ENCODE assay signal across 32 cellular contexts in genomic region chr6:30795549-30796293, GRCh38. TPM values are rescaled to one million over a fixed set of nuclear protein-coding genes. Genes with fewer than 3 reads are reported as not detected.
DNase-seq lines count a peak whose midpoint lies in the region; FAIRE-seq and TF ChIP-seq lines count a peak whose summit lies in the region.
"Had no signal": no experiment of that assay in that cellular context is flagged by ENCODE, and none has a peak within 500 bp of the region (broad histone marks: within the 10 kb centered on the region; RNA-seq: fewer than 3 reads in every experiment).

No MANE protein-coding gene starts in this region.

- no peak for FAIRE-seq in D721Med (lab: Jason Lieb, UNC)
- FAIRE-seq: endothelial cell of umbilical vein, G401.6, HepG2, RCC 7860, small intestine had no signal

- H3K36me3 ChIP-seq in spleen (no peaks in the 10 kb centered on the region), endodermal cell (ENCODE audit: control insufficient read depth, insufficient read depth, low read length) (no peaks in the 10 kb centered on the region)
- H3K36me3 ChIP-seq: BE2C, breast epithelium, neural progenitor cell, right atrium auricular region, SJCRH30 had no signal

- H3K4me1 ChIP-seq in spleen (peaks cover 4 to 67% (median 23%) of the 10 kb centered on the region in 6 donors), endodermal cell (ENCODE audit: control insufficient read depth, insufficient read depth, low read length) (no peaks in the 10 kb centered on the region)
- H3K4me1 ChIP-seq: breast epithelium, neural progenitor cell had no signal

- no peaks in the 10 kb centered on the region for H3K9me3 Mint-ChIP-seq in activated naive CD4-positive, alpha-beta T cell treated with anti-CD3 and anti-CD28 coated beads, Interleukin-2, amount 50 U/mL, for 24 hours
- H3K9me3 Mint-ChIP-seq in activated naive CD4-positive, alpha-beta T cell treated with anti-CD3 and anti-CD28 coated beads for 36 hours: no peaks in the 10 kb centered on the region
- no peaks in the 10 kb centered on the region for H3K9me3 Mint-ChIP-seq in endodermal cell
- H3K9me3 Mint-ChIP-seq: neural progenitor cell had no signal

- no peaks in the 10 kb centered on the region for H3K9me3 ChIP-seq in spleen
- no peaks in the 10 kb centered on the region for H3K9me3 ChIP-seq in endodermal cell (ENCODE audit: control insufficient read depth, low read length)
- H3K9me3 ChIP-seq: BE2C, breast epithelium, right atrium auricular region, SJCRH30, testis had no signal

- no peak for TF ChIP-seq POLR2A in spleen (IDR thresholded peaks at IDR 0.05)

- no peak for DNase-seq in activated naive CD4-positive, alpha-beta T cell treated with anti-CD3 and anti-CD28 coated beads for 36 hours
- DNase-seq in HL-60 (ENCODE audit: low read depth in 1 of 2, low spot score in 1 of 2) (peak in 1 of 2 experiments; percentile 33), epithelial cell of prostate (ENCODE audit: low read depth, low spot score) (no peak), spleen (no peak), endodermal cell (no peak), D721Med (ENCODE audit: insufficient read length, low spot score) (no peak)
- DNase-seq: activated naive CD4-positive, alpha-beta T cell treated with Interleukin-2 at 50 U/mL for 16 hours; BE2C; DMS79; H7; hippocampal formation; Kasumi-1; left cardiac atrium; MV-4-11; NCI-H1436 treated with DMSO at 0.1 percent for 48 hours; NCI-H2081 treated with DMSO at 0.1 percent for 48 hours; NCI-H345; NCI-H69; SJCRH30; small intestine; stimulated activated naive CD4-positive, alpha-beta T cell; T1000; testis had no signal

- H3K4me3 Mint-ChIP-seq in activated naive CD4-positive, alpha-beta T cell treated with anti-CD3 and anti-CD28 coated beads, Interleukin-2, amount 50 U/mL, for 24 hours: peak overlapping the region; percentile 16
- no peak overlapping the region for H3K4me3 Mint-ChIP-seq in activated naive CD4-positive, alpha-beta T cell treated with anti-CD3 and anti-CD28 coated beads for 36 hours
- no peak overlapping the region for H3K4me3 Mint-ChIP-seq in endodermal cell
- H3K4me3 Mint-ChIP-seq: neural progenitor cell had no signal

- intact Hi-C loops in activated naive CD4-positive, alpha-beta T cell treated with anti-CD3 and anti-CD28 coated beads for 36 hours (cut with micrococcal nuclease): no loop called here
- intact Hi-C loops in spleen (cut with DNase I; ENCODE audit: low total_unique reads): no loop called here

- H3K9ac ChIP-seq in endodermal cell (ENCODE audit: extremely low read depth, low read length, poor library complexity, severe bottlenecking): no peak overlapping the region
- H3K9ac ChIP-seq: neural progenitor cell had no signal

- 50 to 87% (median 71%) methylated on average over 3 of the region's 3 CpGs for WGBS in spleen, 5 donors
- WGBS in endodermal cell (ENCODE audit: insufficient coverage in 1 of 2, insufficient read length in 1 of 2), 2 experiments: 94 to 100% methylated on average over 2 to 3 of the region's 3 CpGs

- no peaks in the 10 kb centered on the region for H3K27me3 ChIP-seq in HL-60 (ENCODE audit: insufficient read depth, poor library complexity, severe bottlenecking)
- H3K27me3 ChIP-seq in spleen (replicated peaks in 1 of 7): no peaks in the 10 kb centered on the region
- H3K27me3 ChIP-seq in endodermal cell (ENCODE audit: control insufficient read depth, insufficient read depth, low read length, poor library complexity, severe bottlenecking): no peaks in the 10 kb centered on the region
- H3K27me3 ChIP-seq: BE2C, breast epithelium, neural progenitor cell, right atrium auricular region, SJCRH30, testis had no signal

- H3K27ac ChIP-seq in HL-60 (replicated peaks) (peak overlapping the region; percentile 41), epithelial cell of prostate (peak overlapping the region; percentile 62), spleen (peak overlapping the region in 5 of 8 donors; percentile 17 to 90 (median 88)), endodermal cell (ENCODE audit: low read depth, low read length) (no peak overlapping the region)
- H3K27ac ChIP-seq: breast epithelium, neural progenitor cell, right atrium auricular region, SJCRH30, testis had no signal

- H3K27ac Mint-ChIP-seq in activated naive CD4-positive, alpha-beta T cell treated with anti-CD3 and anti-CD28 coated beads, Interleukin-2, amount 50 U/mL, for 24 hours: peak overlapping the region; percentile 68
- H3K27ac Mint-ChIP-seq in activated naive CD4-positive, alpha-beta T cell treated with anti-CD3 and anti-CD28 coated beads for 36 hours: no peak overlapping the region
- H3K27ac Mint-ChIP-seq in endodermal cell: no peak overlapping the region
- H3K27ac Mint-ChIP-seq: neural progenitor cell had no signal

- H3K27me3 Mint-ChIP-seq in activated naive CD4-positive, alpha-beta T cell treated with anti-CD3 and anti-CD28 coated beads, Interleukin-2, amount 50 U/mL, for 24 hours: no peaks in the 10 kb centered on the region
- no peaks in the 10 kb centered on the region for H3K27me3 Mint-ChIP-seq in activated naive CD4-positive, alpha-beta T cell treated with anti-CD3 and anti-CD28 coated beads for 36 hours (ENCODE audit: low read depth)
- peaks cover 25% of the 10 kb centered on the region for H3K27me3 Mint-ChIP-seq in endodermal cell (ENCODE audit: insufficient read depth)

- H3K4me3 ChIP-seq in HL-60 (replicated peaks; ENCODE audit: insufficient read depth, low read length) (no peak overlapping the region), spleen (no peak overlapping the region), endodermal cell (ENCODE audit: low read length) (no peak overlapping the region)
- H3K4me3 ChIP-seq: breast epithelium, lung, neural progenitor cell, right atrium auricular region, SJCRH30, testis had no signal

- peaks cover 58% of the 10 kb centered on the region for H3K4me1 Mint-ChIP-seq in activated naive CD4-positive, alpha-beta T cell treated with anti-CD3 and anti-CD28 coated beads, Interleukin-2, amount 50 U/mL, for 24 hours
- peaks cover 36% of the 10 kb centered on the region for H3K4me1 Mint-ChIP-seq in activated naive CD4-positive, alpha-beta T cell treated with anti-CD3 and anti-CD28 coated beads for 36 hours (ENCODE audit: low read depth)
- peaks cover 4% of the 10 kb centered on the region for H3K4me1 Mint-ChIP-seq in endodermal cell

- TF ChIP-seq CTCF in HL-60 (IDR thresholded peaks at IDR 0.05; ENCODE audit: insufficient read depth, low read length) (no peak), spleen (IDR thresholded peaks at IDR 0.05 in 8 of 11, conservative IDR thresholded peaks at IDR 0.05 in 3 of 11) (no peak), endodermal cell (conservative IDR thresholded peaks at IDR 0.05) (no peak), D721Med (IDR thresholded peaks at IDR 0.05; ENCODE audit: insufficient read depth, missing control alignments) (no peak)

- peaks cover 3% of the 10 kb centered on the region for H3K36me3 Mint-ChIP-seq in activated naive CD4-positive, alpha-beta T cell treated with anti-CD3 and anti-CD28 coated beads, Interleukin-2, amount 50 U/mL, for 24 hours
- peaks cover 2% of the 10 kb centered on the region for H3K36me3 Mint-ChIP-seq in activated naive CD4-positive, alpha-beta T cell treated with anti-CD3 and anti-CD28 coated beads for 36 hours (ENCODE audit: low read depth)
- no peaks in the 10 kb centered on the region for H3K36me3 Mint-ChIP-seq in endodermal cell (ENCODE audit: low read depth)
- H3K36me3 Mint-ChIP-seq: neural progenitor cell had no signal

- CTCF ChIA-PET in activated naive CD4-positive, alpha-beta T cell treated with anti-CD3 and anti-CD28 coated beads for 36 hours (lab: Charles Lee): interaction anchor here (1.4 kb wide), 1 partner anchor 15 kb away, joined by 3 read pairs; no protein-coding TSS in a partner anchor

RNA-seq across cellular contexts. Expression of gene IER3, which starts 51.4 kb away (rescaled TPM):
- 10 to 100 TPM; 32.2 to 34.0 TPM for total RNA-seq in activated naive CD4-positive, alpha-beta T cell treated with anti-CD3 and anti-CD28 coated beads for 36 hours
- total RNA-seq in spleen: 10 to 100 TPM; 29.8 to 62.2 (median 41.7) TPM
- polyA plus RNA-seq in spleen: 10 to 100 TPM; 19.8 to 29.4 (median 25.7) TPM
- 100 to 1,000 TPM; 102 to 136 TPM for total RNA-seq in endodermal cell
- 51.3 TPM for polyA plus RNA-seq in endodermal cell (2013, experiment 1 of 2)
- polyA plus RNA-seq in endodermal cell (2013, experiment 2 of 2): 74.4 TPM

RNA-seq across cellular contexts. Expression of gene FLOT1, which starts 53.2 kb away (rescaled TPM):
- total RNA-seq in activated naive CD4-positive, alpha-beta T cell treated with anti-CD3 and anti-CD28 coated beads for 36 hours: 100 to 1,000 TPM; 162 to 173 TPM
- total RNA-seq in spleen: 100 to 1,000 TPM; 125 to 205 (median 170) TPM
- 100 to 1,000 TPM; 116 to 178 (median 116) TPM for polyA plus RNA-seq in spleen
- 100 to 1,000 TPM; 121 to 141 TPM for total RNA-seq in endodermal cell
- 119 TPM for polyA plus RNA-seq in endodermal cell (2013, experiment 1 of 2)
- polyA plus RNA-seq in endodermal cell (2013, experiment 2 of 2): 111 TPM
